ENCODE assay signal across 8 cellular contexts in genomic region chrX:140733766-140734342, GRCh38. TPM values are rescaled to one million over a fixed set of nuclear protein-coding genes. Genes with fewer than 3 reads are reported as not detected.
A peak's percentile ranks its signal among the peaks of the same experiment; 100 is the strongest.
DNase-seq lines count a peak whose midpoint lies in the region; ATAC-seq, FAIRE-seq and TF ChIP-seq lines count a peak whose summit lies in the region.

No MANE protein-coding gene starts in this region.

- no peak overlapping the region for H3K9ac ChIP-seq in neural cell (ENCODE audit: low read length)

- H3K9me2 ChIP-seq in DOHH2 (replicated peaks; ENCODE audit: control insufficient read depth, low read length) (no peaks in the 10 kb centered on the region), neural cell (ENCODE audit: insufficient read depth, low read length) (no peaks in the 10 kb centered on the region)

- peak; percentile 71 for TF ChIP-seq RAD21 in neural cell (conservative IDR thresholded peaks at IDR 0.05)

- ATAC-seq in HG03469 (IDR thresholded peaks at IDR 0.05; ENCODE audit: unreplicated experiment) = peak; percentile 84
- ATAC-seq in activated CD8-positive, alpha-beta memory T cell treated with anti-CD3 and anti-CD28 coated beads, Interleukin-2, amount 10 ng/mL, durations not matched to agents 7 days and 5 days = no peak

- no peak overlapping the region for H2AFZ ChIP-seq in neural cell (ENCODE audit: low read depth, low read length)

- no peak overlapping the region for H3K4me3 Mint-ChIP-seq in endothelial cell (ENCODE audit: unreplicated experiment)
- no peak overlapping the region for H3K4me3 Mint-ChIP-seq in activated CD8-positive, alpha-beta memory T cell treated with anti-CD3 and anti-CD28 coated beads, Interleukin-2, amount 10 ng/mL, durations not matched to agents 7 days and 5 days

- H3K4me1 Mint-ChIP-seq in endothelial cell (ENCODE audit: unreplicated experiment) = no peaks in the 10 kb centered on the region
- no peaks in the 10 kb centered on the region for H3K4me1 Mint-ChIP-seq in activated CD8-positive, alpha-beta memory T cell treated with anti-CD3 and anti-CD28 coated beads, Interleukin-2, amount 10 ng/mL, durations not matched to agents 7 days and 5 days

- no peaks in the 10 kb centered on the region for H4K20me1 ChIP-seq in DOHH2 (ENCODE audit: control insufficient read depth, insufficient read depth, low read depth, low read length)
- no peaks in the 10 kb centered on the region for H4K20me1 ChIP-seq in neural cell (ENCODE audit: insufficient read depth)

- CTCF ChIA-PET in activated CD8-positive, alpha-beta memory T cell treated with anti-CD3 and anti-CD28 coated beads, Interleukin-2, amount 10 ng/mL, durations not matched to agents 7 days and 5 days (lab: Charles Lee) = interaction anchor here (1.1 kb wide), 1 partner anchor 11 kb away, joined by 3 read pairs; no protein-coding TSS in a partner anchor

- no peaks in the 10 kb centered on the region for H3K4me1 ChIP-seq in DOHH2 (ENCODE audit: control insufficient read depth, low read length)

- H3F3A ChIP-seq in DOHH2 (ENCODE audit: control insufficient read depth, insufficient read depth) (no peaks in the 10 kb centered on the region), neural cell (ENCODE audit: insufficient read depth, low read length, poor library complexity, severe bottlenecking) (no peaks in the 10 kb centered on the region)

- no peaks in the 10 kb centered on the region for H3K9me3 Mint-ChIP-seq in endothelial cell (ENCODE audit: unreplicated experiment)
- H3K9me3 Mint-ChIP-seq in activated CD8-positive, alpha-beta memory T cell treated with anti-CD3 and anti-CD28 coated beads, Interleukin-2, amount 10 ng/mL, durations not matched to agents 7 days and 5 days (ENCODE audit: low read depth) = no peaks in the 10 kb centered on the region

- no peaks in the 10 kb centered on the region for H3K27me3 Mint-ChIP-seq in endothelial cell (ENCODE audit: unreplicated experiment)
- no peaks in the 10 kb centered on the region for H3K27me3 Mint-ChIP-seq in activated CD8-positive, alpha-beta memory T cell treated with anti-CD3 and anti-CD28 coated beads, Interleukin-2, amount 10 ng/mL, durations not matched to agents 7 days and 5 days

- H3K27me3 ChIP-seq in DOHH2 (ENCODE audit: control insufficient read depth, low read length) (no peaks in the 10 kb centered on the region), neural cell (ENCODE audit: insufficient read depth, low read depth, low read length) (no peaks in the 10 kb centered on the region)

- peak; percentile 70 for FAIRE-seq in RCC 7860 (lab: Jason Lieb, UNC)

- H3K27ac Mint-ChIP-seq in endothelial cell (ENCODE audit: unreplicated experiment) = no peak overlapping the region
- no peak overlapping the region for H3K27ac Mint-ChIP-seq in activated CD8-positive, alpha-beta memory T cell treated with anti-CD3 and anti-CD28 coated beads, Interleukin-2, amount 10 ng/mL, durations not matched to agents 7 days and 5 days

- DNase-seq in GM19238 (ENCODE audit: insufficient read length, low spot score) (peak; percentile 7), RCC 7860 (ENCODE audit: low spot score) (peak; percentile 8), endothelial cell (ENCODE audit: low spot score) (peak; percentile 17), NCI-H128 (lab: John Stamatoyannopoulos, UW; ENCODE audit: unreplicated experiment) (no peak)
- DNase-seq in activated CD8-positive, alpha-beta memory T cell treated with anti-CD3 and anti-CD28 coated beads, Interleukin-2, amount 10 ng/mL, durations not matched to agents 7 days and 5 days = no peak

- TF ChIP-seq CTCF in DOHH2 (IDR thresholded peaks at IDR 0.05; ENCODE audit: low read depth, low read length, poor library complexity, severe bottlenecking) (peak; percentile 54), endothelial cell (IDR thresholded peaks at IDR 0.05; ENCODE audit: unreplicated experiment) (peak; percentile 72), neural cell (IDR thresholded peaks at IDR 0.05; ENCODE audit: poor library complexity, severe bottlenecking) (peak; percentile 68)

- no peaks in the 10 kb centered on the region for H3K36me3 Mint-ChIP-seq in endothelial cell (ENCODE audit: low read depth, unreplicated experiment)
- H3K36me3 Mint-ChIP-seq in activated CD8-positive, alpha-beta memory T cell treated with anti-CD3 and anti-CD28 coated beads, Interleukin-2, amount 10 ng/mL, durations not matched to agents 7 days and 5 days = no peaks in the 10 kb centered on the region

- H3K27ac ChIP-seq in DOHH2 (ENCODE audit: low read depth, low read length) (no peak overlapping the region), neural cell (ENCODE audit: low read length) (no peak overlapping the region)

- no peaks in the 10 kb centered on the region for H3K36me3 ChIP-seq in DOHH2 (ENCODE audit: control insufficient read depth, low read length)
- no peaks in the 10 kb centered on the region for H3K36me3 ChIP-seq in neural cell (ENCODE audit: insufficient read depth, low read length)

- H3K9me3 ChIP-seq in DOHH2 (ENCODE audit: control insufficient read depth, insufficient read depth, low read length) (no peaks in the 10 kb centered on the region), neural cell (ENCODE audit: low read length) (no peaks in the 10 kb centered on the region)

- H3K4me3 ChIP-seq in DOHH2 (ENCODE audit: low read length) = no peak overlapping the region
- no peak overlapping the region for H3K4me3 ChIP-seq in neural cell (ENCODE audit: low read length)

- no peak for TF ChIP-seq EP300 in neural cell (conservative IDR thresholded peaks at IDR 0.05; ENCODE audit: poor library complexity, severe bottlenecking)

- H3K79me2 ChIP-seq in DOHH2 (ENCODE audit: control insufficient read depth, low read length) (no peaks in the 10 kb centered on the region), neural cell (replicated peaks; ENCODE audit: insufficient read depth, low read length) (no peaks in the 10 kb centered on the region)

- H3K4me2 ChIP-seq in DOHH2 (ENCODE audit: low read length) = no peak overlapping the region
- H3K4me2 ChIP-seq in neural cell (ENCODE audit: low read length) = no peak overlapping the region

TF ChIP-seq in neural cell, 6 proteins besides CTCF, POLR2A, EP300 and RAD21:
- TF ChIP-seq POLR2AphosphoS5 (IDR thresholded peaks at IDR 0.05) (no peak), MXI1 (conservative IDR thresholded peaks at IDR 0.05; ENCODE audit: poor library complexity, severe bottlenecking) (no peak), SMC3 (conservative IDR thresholded peaks at IDR 0.05; ENCODE audit: poor library complexity) (peak; percentile 63), REST (IDR thresholded peaks at IDR 0.05; ENCODE audit: borderline replicate concordance) (no peak)

RNA-seq across cellular contexts. Expression of gene LINC00632, which starts 24.3 kb away (rescaled TPM):
- 142 TPM for total RNA-seq in endothelial cell (ENCODE audit: unreplicated experiment)
- polyA plus RNA-seq in neural cell = 5.9 and 13.8 TPM in 2 replicates
- polyA minus RNA-seq in neural cell = 85.7 and 105 TPM in 2 replicates
- 1 to 10 TPM in 1 of 2 experiments, not detected in 1; 4.8 TPM for total RNA-seq in activated CD8-positive, alpha-beta memory T cell treated with anti-CD3 and anti-CD28 coated beads, Interleukin-2, amount 10 ng/mL, durations not matched to agents 7 days and 5 days

Comparison
In these comparisons a context has a peak if more than half of its experiments do, and no peak if none do; other contexts are left out.
1. DNase-seq: peak in GM19238 (single experiment), RCC 7860 (single experiment) and endothelial cell (single experiment); none in activated CD8-positive, alpha-beta memory T cell treated with anti-CD3 and anti-CD28 coated beads, Interleukin-2, amount 10 ng/mL, durations not matched to agents 7 days and 5 days (single experiment) and NCI-H128 (single experiment).
2. RNA of gene LINC00632, which starts 24.3 kb away (total RNA-seq): 142 TPM in endothelial cell (single experiment); 4.8 TPM in activated CD8-positive, alpha-beta memory T cell treated with anti-CD3 and anti-CD28 coated beads, Interleukin-2, amount 10 ng/mL, durations not matched to agents 7 days and 5 days; every median in the first group is over 10 times any median in the second.
3. Peak in every context shown above with its lines, with median percentiles within 50 percentile points of each other: CTCF ChIP-seq.